ENCODE assay signal across 13 cellular contexts in genomic region chr5:137300411-137301240, GRCh38.
DNase-seq lines count a peak whose midpoint lies in the region; ATAC-seq, FAIRE-seq and TF ChIP-seq lines count a peak whose summit lies in the region.
"Had no signal": no experiment of that assay in that cellular context is flagged by ENCODE, and none has a peak within 500 bp of the region (broad histone marks: within the 10 kb centered on the region; RNA-seq: fewer than 3 reads in every experiment).

No MANE protein-coding gene starts in this region.

- H3K4me1 ChIP-seq in hepatocyte (ENCODE audit: insufficient read depth): no peaks in the 10 kb centered on the region
- H3K4me1 ChIP-seq: Caco-2 had no signal

- H3K27ac ChIP-seq in hepatocyte: no peak overlapping the region
- H3K27ac ChIP-seq: HL-60 had no signal

- H3K4me3 ChIP-seq in hepatocyte: no peak overlapping the region
- H3K4me3 ChIP-seq: sigmoid colon had no signal

- H3K9me2 ChIP-seq in hepatocyte (replicated peaks; ENCODE audit: insufficient read depth): no peaks in the 10 kb centered on the region

- H4K20me1 ChIP-seq in hepatocyte (ENCODE audit: insufficient read depth, poor library complexity, severe bottlenecking): no peaks in the 10 kb centered on the region

- 91% methylated on average over 4 of the region's 4 CpGs for WGBS in hepatocyte (ENCODE audit: low lambda C conversion rate, missing lambda C conversion rate)

- no peak overlapping the region for H3K4me2 ChIP-seq in hepatocyte

- H3K9me3 ChIP-seq in hepatocyte (ENCODE audit: low read depth): no peaks in the 10 kb centered on the region
- H3K9me3 ChIP-seq: Caco-2, sigmoid colon had no signal

- H3K36me3 ChIP-seq in hepatocyte (replicated peaks; ENCODE audit: insufficient read depth, low read depth): no peaks in the 10 kb centered on the region
- H3K36me3 ChIP-seq: sigmoid colon had no signal

- no peak for TF ChIP-seq CTCF in hepatocyte (IDR thresholded peaks at IDR 0.05; ENCODE audit: poor library complexity)

- H3K27me3 ChIP-seq in hepatocyte: no peaks in the 10 kb centered on the region
- H3K27me3 ChIP-seq: sigmoid colon had no signal

- no peak for ATAC-seq in GM21423 (IDR thresholded peaks at IDR 0.05; ENCODE audit: unreplicated experiment)

- no peak for FAIRE-seq in urothelium cell line (lab: Jason Lieb, UNC)

- no peak overlapping the region for H2AFZ ChIP-seq in hepatocyte

- peak; percentile 16 for DNase-seq in NCI-H226
- DNase-seq in dedifferentiated amniotic fluid mesenchymal stem cell (ENCODE audit: extremely low spot score): peak; percentile 37
- DNase-seq in iris pigment epithelial cell (ENCODE audit: low read depth): peak; percentile 52
- peak; percentile 19 for DNase-seq in urothelium cell line (ENCODE audit: low spot score)
- no peak for DNase-seq in DMS53 (lab: John Stamatoyannopoulos, UW)
- no peak for DNase-seq in hepatocyte (ENCODE audit: low spot score)
- DNase-seq: activated CD4-positive, alpha-beta T cell treated with anti-CD3 and anti-CD28 coated beads for 4 hours; activated T-cell treated with anti-CD3 and anti-CD28 coated beads, Interleukin-2, amount 50 U/mL, for 48 hours; Caco-2; NCI-H2171 treated with DMSO at 0.1 percent for 48 hours; sigmoid colon had no signal

- H3K79me2 ChIP-seq in hepatocyte: no peaks in the 10 kb centered on the region

Comparison
In these comparisons a context has a peak if more than half of its experiments do, and no peak if none do; other contexts are left out.
1. DNase-seq: peak in NCI-H226 (single experiment), dedifferentiated amniotic fluid mesenchymal stem cell (single experiment), iris pigment epithelial cell (single experiment) and urothelium cell line (single experiment); none in DMS53 (single experiment) and hepatocyte (single experiment).